ENCODE assay signal across 12 cellular contexts in genomic region chr19:16370671-16371391, GRCh38. TPM values are rescaled to one million over a fixed set of nuclear protein-coding genes. Genes with fewer than 3 reads are reported as not detected.
DNase-seq lines count a peak whose midpoint lies in the region; ATAC-seq, FAIRE-seq and TF ChIP-seq lines count a peak whose summit lies in the region.
"Had no signal": no experiment of that assay in that cellular context is flagged by ENCODE, and none has a peak within 500 bp of the region (broad histone marks: within the 10 kb centered on the region; RNA-seq: fewer than 3 reads in every experiment).

No MANE protein-coding gene starts in this region.

- H3K9me3 ChIP-seq in Loucy (ENCODE audit: insufficient read depth, low read depth, low read length) (no peaks in the 10 kb centered on the region), spleen (no peaks in the 10 kb centered on the region), small intestine (ENCODE audit: control insufficient read depth, low read depth) (no peaks in the 10 kb centered on the region), GM23248 (ENCODE audit: low read depth) (no peaks in the 10 kb centered on the region)
- H3K9me3 ChIP-seq: A549 had no signal

- TF ChIP-seq CTCF in Loucy (conservative IDR thresholded peaks at IDR 0.05; ENCODE audit: low read length) (no peak), spleen (IDR thresholded peaks at IDR 0.05 in 8 of 11, conservative IDR thresholded peaks at IDR 0.05 in 3 of 11) (no peak)

- peaks cover 3% of the 10 kb centered on the region; the same call in 1 of the 2 replicates for H3F3A ChIP-seq in Loucy (ENCODE audit: low read depth)
- H3F3A ChIP-seq in GM23248 (ENCODE audit: insufficient read depth) = 0 out of 2 replicates have a peak, but pooled peaks cover 7% of the 10 kb centered on the region

- no peaks in the 10 kb centered on the region for H3K9me3 Mint-ChIP-seq in activated CD4-positive, alpha-beta T cell treated with anti-CD3 and anti-CD28 coated beads, Interleukin-2, amount 10 ng/mL, durations not matched to agents 24 days and 14 days
- H3K9me3 Mint-ChIP-seq in activated naive CD8-positive, alpha-beta T cell treated with anti-CD3 and anti-CD28 coated beads, Interleukin-2, amount 50 U/mL, for 24 hours = no peaks in the 10 kb centered on the region

- peak overlapping the region; percentile 72 for H3K4me3 Mint-ChIP-seq in activated CD4-positive, alpha-beta T cell treated with anti-CD3 and anti-CD28 coated beads, Interleukin-2, amount 10 ng/mL, durations not matched to agents 24 days and 14 days
- H3K4me3 Mint-ChIP-seq in activated naive CD8-positive, alpha-beta T cell treated with anti-CD3 and anti-CD28 coated beads, Interleukin-2, amount 50 U/mL, for 24 hours = peak overlapping the region; percentile 58

- DNase-seq in activated CD4-positive, alpha-beta T cell treated with anti-CD3 and anti-CD28 coated beads, Interleukin-2, amount 10 ng/mL, durations not matched to agents 24 days and 14 days = peak; percentile 75
- DNase-seq in activated CD4-positive, alpha-beta T cell treated with anti-CD3 and anti-CD28 coated beads, Interleukin-2, amount 50 U/mL, for 48 hours = no peak
- DNase-seq in activated naive CD8-positive, alpha-beta T cell treated with anti-CD3 and anti-CD28 coated beads, Interleukin-2, amount 50 U/mL, for 24 hours = peak; percentile 26
- DNase-seq in spleen = peak; percentile 88
- DNase-seq in small intestine = no peak
- no peak for DNase-seq in GM23248
- DNase-seq: NCI-H1092 had no signal

- H3K79me2 ChIP-seq in Loucy (ENCODE audit: insufficient read depth, low read length) (no peaks in the 10 kb centered on the region), GM23248 (ENCODE audit: insufficient read depth) (no peaks in the 10 kb centered on the region)

- no peak for ATAC-seq in activated naive CD8-positive, alpha-beta T cell treated with anti-CD3 and anti-CD28 coated beads, Interleukin-2, amount 50 U/mL, for 24 hours
- ATAC-seq in HG03045 (IDR thresholded peaks at IDR 0.05; ENCODE audit: unreplicated experiment) = no peak
- ATAC-seq: A549, HCT116 had no signal

- in situ Hi-C loops in GM23248 (cut with MboI) = no loop called here

- WGBS in spleen, 5 donors = 37 to 47% (median 39%) methylated on average over 14 to 15 of the region's 15 CpGs
- 56 to 68% (median 61%) methylated on average over 15 of the region's 15 CpGs for WGBS in small intestine, 3 donors
- WGBS in GM23248 (ENCODE audit: low coverage in 1 of 2, low lambda C conversion rate in 2 of 2, missing lambda C conversion rate in 2 of 2), 2 experiments = 78 to 80% methylated on average over 15 of the region's 15 CpGs

- H4K20me1 ChIP-seq in Loucy (ENCODE audit: insufficient read depth, low read length, poor library complexity, severe bottlenecking) = no peaks in the 10 kb centered on the region
- H4K20me1 ChIP-seq in GM23248 (ENCODE audit: insufficient read depth) = no peaks in the 10 kb centered on the region

- peak overlapping the region; percentile 75 for H3K4me2 ChIP-seq in Loucy (ENCODE audit: low read depth, low read length, poor library complexity, severe bottlenecking)
- H3K4me2 ChIP-seq in GM23248 (ENCODE audit: unreplicated experiment) = no peak overlapping the region
- H3K4me2 ChIP-seq: A549 had no signal

- intact Hi-C loops in activated CD4-positive, alpha-beta T cell treated with anti-CD3 and anti-CD28 coated beads, Interleukin-2, amount 10 ng/mL, durations not matched to agents 24 days and 14 days (cut with micrococcal nuclease) = loop anchor here (1.0 kb wide), 2 partner anchors 29 to 43 kb away; no protein-coding TSS in a partner anchor
- intact Hi-C loops in spleen (cut with DNase I; ENCODE audit: low total_unique reads) = loop anchor here (5.0 kb wide), 1 partner anchor 44 kb away; no protein-coding TSS in a partner anchor

- H3K9ac ChIP-seq in Loucy (ENCODE audit: low read depth, low read length, poor library complexity, severe bottlenecking) = peak overlapping the region; percentile 35
- H3K9ac ChIP-seq in GM23248 = no peak overlapping the region

- H3K4me3 ChIP-seq in Loucy (ENCODE audit: low read length, poor library complexity, severe bottlenecking) = peak overlapping the region; percentile 55
- H3K4me3 ChIP-seq in spleen = peak overlapping the region in 3 of 8 donors; percentile 1 to 48 (median 16)
- H3K4me3 ChIP-seq in small intestine (ENCODE audit: low read depth in 1 of 2, low read length in 2 of 2) = no peak overlapping the region
- H3K4me3 ChIP-seq in GM23248 = no peak overlapping the region
- H3K4me3 ChIP-seq: A549 had no signal

- no peak for TF ChIP-seq POLR2A in spleen (IDR thresholded peaks at IDR 0.05)

- H3K27ac Mint-ChIP-seq in activated CD4-positive, alpha-beta T cell treated with anti-CD3 and anti-CD28 coated beads, Interleukin-2, amount 10 ng/mL, durations not matched to agents 24 days and 14 days = peak overlapping the region; percentile 83
- H3K27ac Mint-ChIP-seq in activated naive CD8-positive, alpha-beta T cell treated with anti-CD3 and anti-CD28 coated beads, Interleukin-2, amount 50 U/mL, for 24 hours = peak overlapping the region; percentile 77

- H2AFZ ChIP-seq in Loucy (ENCODE audit: low read length) (no peak overlapping the region), GM23248 (no peak overlapping the region)

- peaks cover 14% of the 10 kb centered on the region; the same call in 1 of the 2 replicates for H3K36me3 ChIP-seq in Loucy (ENCODE audit: insufficient read depth, low read length)
- peaks cover 0 to 24% (median 6%) of the 10 kb centered on the region in 6 donors for H3K36me3 ChIP-seq in spleen
- H3K36me3 ChIP-seq in small intestine (ENCODE audit: control insufficient read depth in 2 of 2, insufficient read depth in 2 of 2, low read length in 2 of 2) = peaks cover 0 to 4% of the 10 kb centered on the region in 2 donors
- H3K36me3 ChIP-seq in GM23248 (ENCODE audit: low read depth) = no peaks in the 10 kb centered on the region; the same call in 1 of the 2 replicates

- H3K27ac ChIP-seq in spleen (peak overlapping the region; percentile 69 to 96 (median 90)), small intestine (ENCODE audit: low read depth in 1 of 2, low read length in 1 of 2) (peak overlapping the region in 1 of 2 donors; percentile 79), GM23248 (no peak overlapping the region)
- H3K27ac ChIP-seq: A549 had no signal

- H3K36me3 Mint-ChIP-seq in activated CD4-positive, alpha-beta T cell treated with anti-CD3 and anti-CD28 coated beads, Interleukin-2, amount 10 ng/mL, durations not matched to agents 24 days and 14 days (ENCODE audit: low read depth) = peaks cover 17% of the 10 kb centered on the region
- H3K36me3 Mint-ChIP-seq in activated naive CD8-positive, alpha-beta T cell treated with anti-CD3 and anti-CD28 coated beads, Interleukin-2, amount 50 U/mL, for 24 hours (ENCODE audit: low read depth) = peaks cover 15% of the 10 kb centered on the region

- H3K9me2 ChIP-seq in Loucy (replicated peaks; ENCODE audit: low read depth, low read length) (no peaks in the 10 kb centered on the region), GM23248 (ENCODE audit: insufficient read depth) (no peaks in the 10 kb centered on the region)

- H3K4me1 ChIP-seq in Loucy (ENCODE audit: insufficient read depth, low read length, poor library complexity, severe bottlenecking) (peaks cover 80% of the 10 kb centered on the region), spleen (peaks cover 80 to 100% (median 99%) of the 10 kb centered on the region in 6 donors), small intestine (ENCODE audit: control insufficient read depth in 2 of 2, insufficient read depth in 1 of 2, low read depth in 1 of 2, low read length in 1 of 2) (peaks cover 2 to 8% of the 10 kb centered on the region in 2 donors), GM23248 (ENCODE audit: insufficient read depth) (peaks cover 8% of the 10 kb centered on the region; the same call in 1 of the 2 replicates)

- H3K27me3 ChIP-seq in Loucy (ENCODE audit: insufficient read depth, low read length, poor library complexity, severe bottlenecking) (no peaks in the 10 kb centered on the region), spleen (replicated peaks in 1 of 7) (peaks cover 0 to 34% (median 0%) of the 10 kb centered on the region in 7 donors), small intestine (ENCODE audit: control insufficient read depth in 2 of 2, insufficient read depth in 2 of 2, low read length in 2 of 2) (peaks cover 0 to 2% of the 10 kb centered on the region in 2 donors), GM23248 (replicated peaks; ENCODE audit: insufficient read depth) (no peaks in the 10 kb centered on the region)

- peaks cover 7% of the 10 kb centered on the region for H3K27me3 Mint-ChIP-seq in activated CD4-positive, alpha-beta T cell treated with anti-CD3 and anti-CD28 coated beads, Interleukin-2, amount 10 ng/mL, durations not matched to agents 24 days and 14 days
- H3K27me3 Mint-ChIP-seq in activated naive CD8-positive, alpha-beta T cell treated with anti-CD3 and anti-CD28 coated beads, Interleukin-2, amount 50 U/mL, for 24 hours = peaks cover 18% of the 10 kb centered on the region

- peaks cover 68% of the 10 kb centered on the region for H3K4me1 Mint-ChIP-seq in activated CD4-positive, alpha-beta T cell treated with anti-CD3 and anti-CD28 coated beads, Interleukin-2, amount 10 ng/mL, durations not matched to agents 24 days and 14 days
- peaks cover 40% of the 10 kb centered on the region for H3K4me1 Mint-ChIP-seq in activated naive CD8-positive, alpha-beta T cell treated with anti-CD3 and anti-CD28 coated beads, Interleukin-2, amount 50 U/mL, for 24 hours

- no peak for FAIRE-seq in small intestine (lab: Jason Lieb, UNC)
- FAIRE-seq: A549, G401.6 had no signal

RNA-seq across cellular contexts. Expression of gene KLF2, which starts 46.2 kb away (rescaled TPM):
- 2.2 and 3.7 TPM in 2 replicates for total RNA-seq in activated CD4-positive, alpha-beta T cell treated with anti-CD3 and anti-CD28 coated beads, Interleukin-2, amount 10 ng/mL, durations not matched to agents 24 days and 14 days
- 100 to 1,000 TPM in 6 of 7 donors, 10 to 100 TPM in 1; 86.0 to 179 (median 106) TPM for total RNA-seq in spleen
- 10 to 100 TPM in 2 of 3 donors, 1 to 10 TPM in 1; 9.7 to 27.1 (median 19.5) TPM for polyA plus RNA-seq in spleen
- 10 to 100 TPM in 1 of 3 donors, 1 to 10 TPM in 2; 1.1 to 25.4 (median 3.8) TPM for polyA plus RNA-seq in small intestine
- 3.3 and 11.3 TPM in 2 replicates for total RNA-seq in GM23248 (2014; rRNA removed; shearing (Covaris generic))
- 7.8 and 10.8 TPM in 2 replicates for polyA plus RNA-seq in GM23248 (2016; fragmentation: Nextera tagmentation; extraction: Ambion mirVana)

Comparison
In these comparisons a context has a peak if more than half of its experiments do, and no peak if none do; other contexts are left out.
1. DNase-seq: peak in activated CD4-positive, alpha-beta T cell treated with anti-CD3 and anti-CD28 coated beads, Interleukin-2, amount 10 ng/mL, durations not matched to agents 24 days and 14 days (single experiment), activated naive CD8-positive, alpha-beta T cell treated with anti-CD3 and anti-CD28 coated beads, Interleukin-2, amount 50 U/mL, for 24 hours (single experiment) and spleen (single experiment); none in activated CD4-positive, alpha-beta T cell treated with anti-CD3 and anti-CD28 coated beads, Interleukin-2, amount 50 U/mL, for 48 hours (0 of 2), small intestine (single experiment) and GM23248 (single experiment).